ENCODE assay signal across 8 cellular contexts in the genomic region with DNA sequence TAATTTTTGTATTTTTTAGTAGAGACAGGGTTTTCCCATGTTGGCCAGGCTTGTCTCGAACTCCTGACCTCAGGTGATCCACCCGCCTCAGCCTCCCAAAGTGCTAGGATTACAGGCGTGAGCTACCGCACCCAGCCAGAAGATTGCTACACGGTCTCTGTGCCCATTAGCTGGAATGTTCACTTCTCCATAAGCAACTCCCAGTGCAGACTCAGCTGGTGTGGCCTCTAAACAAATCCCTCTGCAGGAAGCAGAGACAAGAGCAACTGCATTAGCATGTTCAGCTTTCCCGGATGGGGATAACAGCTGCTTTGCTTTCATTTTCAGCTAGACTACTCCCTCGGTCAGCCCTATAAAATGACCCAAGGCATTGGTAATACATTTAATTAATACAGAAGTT. TPM values are rescaled to one million over a fixed set of nuclear protein-coding genes. Genes with fewer than 3 reads are reported as not detected.
DNase-seq lines count a peak whose midpoint lies in the region; ATAC-seq and TF ChIP-seq lines count a peak whose summit lies in the region.
"Not testable (repeated sequence)": the region's sequence is repeated elsewhere in the genome, so short reads cannot be mapped to it uniquely, and the experiment has no call there.

No MANE protein-coding gene starts in this region.

- not testable (repeated sequence) for H3K27me3 ChIP-seq in foreskin keratinocyte, ovary, testis

- H3K9me3 ChIP-seq in ovary, testis: not testable (repeated sequence)

- H3K4me1 ChIP-seq in foreskin keratinocyte; ovary (ENCODE audit: insufficient read depth); testis: not testable (repeated sequence)

- TF ChIP-seq EP300 in ovary (IDR thresholded peaks at IDR 0.05), result not testable (repeated sequence)

- H3K27ac ChIP-seq in foreskin keratinocyte (peak overlapping the region; percentile 11), ovary (peak overlapping the region in 1 of 2 donors; percentile 52), testis (peak overlapping the region; percentile 4 to 28)

- H3K4me3 ChIP-seq in cardiac fibroblast (replicated peaks in 1 of 2; ENCODE audit: low read depth in 2 of 2, low read length in 2 of 2), result peak overlapping the region in 1 of 2 donors; percentile 28
- peak overlapping the region; percentile 4 for H3K4me3 ChIP-seq in ovary
- H3K4me3 ChIP-seq in testis, result not testable (repeated sequence)

- intact Hi-C loops in ovary (cut with DNase I), result loop anchor here (1.0 to 10.0 kb wide), 3 partner anchors 131 to 514 kb away; a partner anchor contains a TSS
- intact Hi-C loops in testis (cut with DNase I; ENCODE audit: low total_unique reads), result not testable (repeated sequence)

- not testable (repeated sequence) for H3K36me3 ChIP-seq in ovary; testis (ENCODE audit: low read depth, missing control alignments)

- DNase-seq in DMS153 (lab: John Stamatoyannopoulos, UW), result peak; percentile 86
- peak; percentile 89 for DNase-seq in LHCN-M2 (ENCODE audit: low read depth)
- peak; percentile 23 for DNase-seq in RPMI8226
- peak; percentile 74 to 86 for DNase-seq in cardiac fibroblast (ENCODE audit: low read depth in 2 of 2)
- peak in 1 of 2 donors; percentile 75 for DNase-seq in foreskin keratinocyte
- peak; percentile 40 for DNase-seq in left kidney (ENCODE audit: low read depth, low spot score)
- DNase-seq in ovary, result peak in 2 of 5 donors; percentile 39 to 45
- DNase-seq in testis, result peak; percentile 46

- ATAC-seq in foreskin keratinocyte, result peak; percentile 75

- 15 to 34% (median 18%) methylated on average over 7 of the region's 7 CpGs for WGBS in ovary, 3 donors
- 43 to 49% methylated on average over 4 to 7 of the region's 7 CpGs for WGBS in testis, 2 donors

- TF ChIP-seq CTCF in cardiac fibroblast (IDR thresholded peaks at IDR 0.05; ENCODE audit: low read depth, low read length); ovary (IDR thresholded peaks at IDR 0.05); testis (IDR thresholded peaks at IDR 0.05): not testable (repeated sequence)
- TF ChIP-seq CTCF in foreskin keratinocyte (conservative IDR thresholded peaks at IDR 0.05), result peak; percentile 16

- TF ChIP-seq POLR2A in ovary (IDR thresholded peaks at IDR 0.05); testis (IDR thresholded peaks at IDR 0.05): not testable (repeated sequence)

RNA-seq across cellular contexts. Expression of a gene that starts 20.7 kb away (rescaled TPM):
- total RNA-seq in LHCN-M2 (2014; rRNA removed) (25.1 and 29.3 TPM in 2 replicates), foreskin keratinocyte (18.3 and 22.0 TPM in 2 replicates), ovary (10 to 100 TPM; 23.0 to 38.8 (median 27.4) TPM), testis (10 to 100 TPM; 26.8 to 31.5 TPM)
- 7.9 TPM for polyA plus RNA-seq in LHCN-M2 (2012)
- polyA plus RNA-seq in foreskin keratinocyte (19.7 and 21.4 TPM in 2 replicates), ovary (10 to 100 TPM; 10.6 to 25.3 TPM), testis (ENCODE audit: insufficient read depth, low read depth, low replicate concordance) (15.1 TPM)

RNA-seq across cellular contexts. Expression of a gene that starts 21.0 kb away (rescaled TPM):
- total RNA-seq in LHCN-M2 (2014; rRNA removed) (24.1 and 28.3 TPM in 2 replicates), foreskin keratinocyte (13.3 and 14.4 TPM in 2 replicates), ovary (10 to 100 TPM in 3 of 7 donors, 1 to 10 TPM in 4; 6.7 to 16.3 (median 9.0) TPM), testis (10 to 100 TPM; 16.3 to 25.1 TPM)
- polyA plus RNA-seq in LHCN-M2 (2012), result 10.6 TPM
- polyA plus RNA-seq in foreskin keratinocyte (12.3 and 13.3 TPM in 2 replicates), ovary (10 to 100 TPM; 10.7 to 13.5 TPM), testis (ENCODE audit: insufficient read depth, low read depth, low replicate concordance) (48.3 TPM)

RNA-seq across cellular contexts. Expression of a gene that starts 34.3 kb away (rescaled TPM):
- 0.23 and 0.51 TPM in 2 replicates for total RNA-seq in LHCN-M2 (2014; rRNA removed)
- polyA plus RNA-seq in LHCN-M2 (2012), result 0.06 TPM
- 2.0 and 2.2 TPM in 2 replicates for total RNA-seq in foreskin keratinocyte
- polyA plus RNA-seq in foreskin keratinocyte, result 2.0 TPM in 2 replicates
- total RNA-seq in ovary, result 1 to 10 TPM in 5 of 7 donors, under 1 TPM in 1, not detected in 1; 0.80 to 2.0 (median 1.4) TPM
- under 1 TPM; 0.12 to 0.62 TPM for polyA plus RNA-seq in ovary
- 1 to 10 TPM; 1.1 to 1.3 TPM for total RNA-seq in testis
- polyA plus RNA-seq in testis (ENCODE audit: insufficient read depth, low read depth, low replicate concordance), result not detected
